Comparison of ENCODE assay signal across 1 cellular context in the genomic region with DNA sequence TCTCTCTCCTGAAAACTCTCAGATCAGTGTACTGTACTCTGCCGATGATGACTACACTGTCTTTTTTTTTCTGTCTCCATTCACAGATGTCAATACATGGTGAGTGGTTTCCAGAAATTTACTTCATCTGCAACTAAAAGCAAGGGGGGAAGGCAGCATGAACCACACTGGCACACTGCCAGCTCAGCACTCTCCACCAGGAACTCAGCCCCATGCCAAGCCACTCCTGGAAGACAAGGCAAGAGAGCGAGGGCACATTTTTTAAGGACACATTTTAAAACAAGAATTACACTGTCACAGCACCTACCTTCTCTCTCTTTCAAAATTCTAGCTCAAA.
TF ChIP-seq lines count a peak whose summit lies in the region.

No MANE protein-coding gene starts in this region.

TF ChIP-seq in SK-N-SH, 30 proteins besides CTCF, POLR2A, EP300 and RAD21 (continued from another document):
- peak; percentile 68 for TF ChIP-seq TEAD4 (IDR thresholded peaks at IDR 0.05; ENCODE audit: borderline replicate concordance, insufficient read depth)
- peak; percentile 90 for TF ChIP-seq TCF12 (IDR thresholded peaks at IDR 0.05)
- peak; percentile 23; the same call in 1 of the 2 replicates for TF ChIP-seq YY1 (IDR thresholded peaks at IDR 0.05; ENCODE audit: low read depth)
- TF ChIP-seq, protein P1, sequence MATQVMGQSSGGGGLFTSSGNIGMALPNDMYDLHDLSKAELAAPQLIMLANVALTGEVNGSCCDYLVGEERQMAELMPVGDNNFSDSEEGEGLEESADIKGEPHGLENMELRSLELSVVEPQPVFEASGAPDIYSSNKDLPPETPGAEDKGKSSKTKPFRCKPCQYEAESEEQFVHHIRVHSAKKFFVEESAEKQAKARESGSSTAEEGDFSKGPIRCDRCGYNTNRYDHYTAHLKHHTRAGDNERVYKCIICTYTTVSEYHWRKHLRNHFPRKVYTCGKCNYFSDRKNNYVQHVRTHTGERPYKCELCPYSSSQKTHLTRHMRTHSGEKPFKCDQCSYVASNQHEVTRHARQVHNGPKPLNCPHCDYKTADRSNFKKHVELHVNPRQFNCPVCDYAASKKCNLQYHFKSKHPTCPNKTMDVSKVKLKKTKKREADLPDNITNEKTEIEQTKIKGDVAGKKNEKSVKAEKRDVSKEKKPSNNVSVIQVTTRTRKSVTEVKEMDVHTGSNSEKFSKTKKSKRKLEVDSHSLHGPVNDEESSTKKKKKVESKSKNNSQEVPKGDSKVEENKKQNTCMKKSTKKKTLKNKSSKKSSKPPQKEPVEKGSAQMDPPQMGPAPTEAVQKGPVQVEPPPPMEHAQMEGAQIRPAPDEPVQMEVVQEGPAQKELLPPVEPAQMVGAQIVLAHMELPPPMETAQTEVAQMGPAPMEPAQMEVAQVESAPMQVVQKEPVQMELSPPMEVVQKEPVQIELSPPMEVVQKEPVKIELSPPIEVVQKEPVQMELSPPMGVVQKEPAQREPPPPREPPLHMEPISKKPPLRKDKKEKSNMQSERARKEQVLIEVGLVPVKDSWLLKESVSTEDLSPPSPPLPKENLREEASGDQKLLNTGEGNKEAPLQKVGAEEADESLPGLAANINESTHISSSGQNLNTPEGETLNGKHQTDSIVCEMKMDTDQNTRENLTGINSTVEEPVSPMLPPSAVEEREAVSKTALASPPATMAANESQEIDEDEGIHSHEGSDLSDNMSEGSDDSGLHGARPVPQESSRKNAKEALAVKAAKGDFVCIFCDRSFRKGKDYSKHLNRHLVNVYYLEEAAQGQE (IDR thresholded peaks at IDR 0.05; ENCODE audit: low read depth, low read length) = no peak
- TF ChIP-seq CHD2 (IDR thresholded peaks at IDR 0.05; ENCODE audit: low read length, partially characterized antibody) = peak; percentile 27
- TF ChIP-seq ELF1 (IDR thresholded peaks at IDR 0.05) = peak; percentile 23; the same call in 1 of the 2 replicates
- TF ChIP-seq SIN3A (IDR thresholded peaks at IDR 0.05; ENCODE audit: borderline replicate concordance, low read depth, low read length) = no peak
- no peak for TF ChIP-seq TAF1 (IDR thresholded peaks at IDR 0.05; ENCODE audit: borderline replicate concordance, low read depth, low read length)
